1 cellular context compared by ENCODE assay signal in the genomic region with DNA sequence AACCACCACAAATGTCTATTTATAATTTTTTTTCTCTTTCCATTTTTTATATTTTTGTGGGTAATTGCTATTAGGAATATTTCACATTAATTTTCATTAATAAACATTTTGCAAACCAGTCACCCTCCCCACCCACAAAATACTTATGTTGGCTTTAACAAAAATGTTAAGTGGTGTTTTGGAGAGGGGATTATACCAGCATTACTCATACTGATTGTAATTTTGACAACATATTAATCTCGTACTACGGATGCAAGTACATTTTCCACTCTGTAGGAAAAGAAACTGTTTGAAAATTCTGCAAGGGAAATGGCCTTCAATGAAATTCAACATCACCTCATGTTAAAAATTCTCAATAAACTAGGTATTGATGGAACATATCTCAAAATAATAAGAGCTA.
TF ChIP-seq lines count a peak whose summit lies in the region.

No MANE protein-coding gene starts in this region.

TF ChIP-seq in GM12878, 131 proteins besides CTCF, POLR2A, EP300 and RAD21:
- TF ChIP-seq FOXM1 (IDR thresholded peaks at IDR 0.05; ENCODE audit: low read depth, low read length) (no peak), ZSCAN29 (IDR thresholded peaks at IDR 0.05) (no peak), SMAD5 (IDR thresholded peaks at IDR 0.05; ENCODE audit: low read depth) (no peak), NR2C1 (IDR thresholded peaks at IDR 0.05) (no peak), TCF3 (IDR thresholded peaks at IDR 0.05; ENCODE audit: borderline replicate concordance, insufficient read depth, low read depth, low read length) (no peak), RB1 (IDR thresholded peaks at IDR 0.05; ENCODE audit: borderline replicate concordance) (no peak), SUZ12 (IDR thresholded peaks at IDR 0.05; ENCODE audit: unreplicated experiment) (no peak), IRF4 (IDR thresholded peaks at IDR 0.05; ENCODE audit: low read depth, low read length) (no peak), ATF3 (IDR thresholded peaks at IDR 0.05; ENCODE audit: borderline replicate concordance, extremely low read depth, low read depth, low read length) (no peak), PML (IDR thresholded peaks at IDR 0.05; ENCODE audit: low read length) (no peak), CBFB (IDR thresholded peaks at IDR 0.05; ENCODE audit: low read depth) (no peak), POU2F2 (IDR thresholded peaks at IDR 0.05; ENCODE audit: borderline replicate concordance, low read depth, low read length) (no peak), CREM (IDR thresholded peaks at IDR 0.05; ENCODE audit: low read depth) (no peak), SREBF1 (IDR thresholded peaks at IDR 0.05; ENCODE audit: low read length) (no peak)
- TF ChIP-seq, protein P1, sequence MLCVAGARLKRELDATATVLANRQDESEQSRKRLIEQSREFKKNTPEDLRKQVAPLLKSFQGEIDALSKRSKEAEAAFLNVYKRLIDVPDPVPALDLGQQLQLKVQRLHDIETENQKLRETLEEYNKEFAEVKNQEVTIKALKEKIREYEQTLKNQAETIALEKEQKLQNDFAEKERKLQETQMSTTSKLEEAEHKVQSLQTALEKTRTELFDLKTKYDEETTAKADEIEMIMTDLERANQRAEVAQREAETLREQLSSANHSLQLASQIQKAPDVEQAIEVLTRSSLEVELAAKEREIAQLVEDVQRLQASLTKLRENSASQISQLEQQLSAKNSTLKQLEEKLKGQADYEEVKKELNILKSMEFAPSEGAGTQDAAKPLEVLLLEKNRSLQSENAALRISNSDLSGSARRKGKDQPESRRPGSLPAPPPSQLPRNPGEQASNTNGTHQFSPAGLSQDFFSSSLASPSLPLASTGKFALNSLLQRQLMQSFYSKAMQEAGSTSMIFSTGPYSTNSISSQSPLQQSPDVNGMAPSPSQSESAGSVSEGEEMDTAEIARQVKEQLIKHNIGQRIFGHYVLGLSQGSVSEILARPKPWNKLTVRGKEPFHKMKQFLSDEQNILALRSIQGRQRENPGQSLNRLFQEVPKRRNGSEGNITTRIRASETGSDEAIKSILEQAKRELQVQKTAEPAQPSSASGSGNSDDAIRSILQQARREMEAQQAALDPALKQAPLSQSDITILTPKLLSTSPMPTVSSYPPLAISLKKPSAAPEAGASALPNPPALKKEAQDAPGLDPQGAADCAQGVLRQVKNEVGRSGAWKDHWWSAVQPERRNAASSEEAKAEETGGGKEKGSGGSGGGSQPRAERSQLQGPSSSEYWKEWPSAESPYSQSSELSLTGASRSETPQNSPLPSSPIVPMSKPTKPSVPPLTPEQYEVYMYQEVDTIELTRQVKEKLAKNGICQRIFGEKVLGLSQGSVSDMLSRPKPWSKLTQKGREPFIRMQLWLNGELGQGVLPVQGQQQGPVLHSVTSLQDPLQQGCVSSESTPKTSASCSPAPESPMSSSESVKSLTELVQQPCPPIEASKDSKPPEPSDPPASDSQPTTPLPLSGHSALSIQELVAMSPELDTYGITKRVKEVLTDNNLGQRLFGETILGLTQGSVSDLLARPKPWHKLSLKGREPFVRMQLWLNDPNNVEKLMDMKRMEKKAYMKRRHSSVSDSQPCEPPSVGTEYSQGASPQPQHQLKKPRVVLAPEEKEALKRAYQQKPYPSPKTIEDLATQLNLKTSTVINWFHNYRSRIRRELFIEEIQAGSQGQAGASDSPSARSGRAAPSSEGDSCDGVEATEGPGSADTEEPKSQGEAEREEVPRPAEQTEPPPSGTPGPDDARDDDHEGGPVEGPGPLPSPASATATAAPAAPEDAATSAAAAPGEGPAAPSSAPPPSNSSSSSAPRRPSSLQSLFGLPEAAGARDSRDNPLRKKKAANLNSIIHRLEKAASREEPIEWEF (IDR thresholded peaks at IDR 0.05; ENCODE audit: insufficient replicate concordance, low read depth, low read length) = no peak
- TF ChIP-seq, protein P2, sequence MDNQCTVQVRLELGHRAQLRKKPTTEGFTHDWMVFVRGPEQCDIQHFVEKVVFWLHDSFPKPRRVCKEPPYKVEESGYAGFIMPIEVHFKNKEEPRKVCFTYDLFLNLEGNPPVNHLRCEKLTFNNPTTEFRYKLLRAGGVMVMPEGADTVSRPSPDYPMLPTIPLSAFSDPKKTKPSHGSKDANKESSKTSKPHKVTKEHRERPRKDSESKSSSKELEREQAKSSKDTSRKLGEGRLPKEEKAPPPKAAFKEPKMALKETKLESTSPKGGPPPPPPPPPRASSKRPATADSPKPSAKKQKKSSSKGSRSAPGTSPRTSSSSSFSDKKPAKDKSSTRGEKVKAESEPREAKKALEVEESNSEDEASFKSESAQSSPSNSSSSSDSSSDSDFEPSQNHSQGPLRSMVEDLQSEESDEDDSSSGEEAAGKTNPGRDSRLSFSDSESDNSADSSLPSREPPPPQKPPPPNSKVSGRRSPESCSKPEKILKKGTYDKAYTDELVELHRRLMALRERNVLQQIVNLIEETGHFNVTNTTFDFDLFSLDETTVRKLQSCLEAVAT (IDR thresholded peaks at IDR 0.05) = no peak
- TF ChIP-seq, protein P3, sequence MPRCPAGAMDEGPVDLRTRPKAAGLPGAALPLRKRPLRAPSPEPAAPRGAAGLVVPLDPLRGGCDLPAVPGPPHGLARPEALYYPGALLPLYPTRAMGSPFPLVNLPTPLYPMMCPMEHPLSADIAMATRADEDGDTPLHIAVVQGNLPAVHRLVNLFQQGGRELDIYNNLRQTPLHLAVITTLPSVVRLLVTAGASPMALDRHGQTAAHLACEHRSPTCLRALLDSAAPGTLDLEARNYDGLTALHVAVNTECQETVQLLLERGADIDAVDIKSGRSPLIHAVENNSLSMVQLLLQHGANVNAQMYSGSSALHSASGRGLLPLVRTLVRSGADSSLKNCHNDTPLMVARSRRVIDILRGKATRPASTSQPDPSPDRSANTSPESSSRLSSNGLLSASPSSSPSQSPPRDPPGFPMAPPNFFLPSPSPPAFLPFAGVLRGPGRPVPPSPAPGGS (IDR thresholded peaks at IDR 0.05; ENCODE audit: borderline replicate concordance, insufficient read depth, low read depth, low read length, poor library complexity, severe bottlenecking) = no peak
